25 cellular contexts compared by ENCODE assay signal in genomic region chr1:111332190-111332589, GRCh38. TPM values are rescaled to one million over a fixed set of nuclear protein-coding genes. Genes with fewer than 3 reads are reported as not detected.
DNase-seq lines count a peak whose midpoint lies in the region; ATAC-seq and TF ChIP-seq lines count a peak whose summit lies in the region.
"Had no signal": no experiment of that assay in that cellular context is flagged by ENCODE, and none has a peak within 500 bp of the region (broad histone marks: within the 10 kb centered on the region; RNA-seq: fewer than 3 reads in every experiment).

No MANE protein-coding gene starts in this region.

- no peaks in the 10 kb centered on the region for H3K36me3 ChIP-seq in mammary epithelial cell (ENCODE audit: insufficient read depth, low read length)
- H3K36me3 ChIP-seq: BLaER1 had no signal

- no peak overlapping the region for H3K27ac ChIP-seq in mammary epithelial cell (ENCODE audit: insufficient read depth, low read depth, low read length)
- H3K27ac ChIP-seq: 22Rv1, BLaER1, KMS-11, psoas muscle, SK-N-MC had no signal

- peaks cover 7% of the 10 kb centered on the region for H3K36me3 Mint-ChIP-seq in activated CD4-positive, alpha-beta T cell treated with anti-CD3 and anti-CD28 coated beads for 36 hours (ENCODE audit: low read depth)
- no peaks in the 10 kb centered on the region for H3K36me3 Mint-ChIP-seq in stimulated activated effector memory CD8-positive, alpha-beta T cell treated with anti-CD3 and anti-CD28 coated beads, Interleukin-12 subunit alpha, Interleukin-12 subunit beta, amount 100 ng/mL, for 72 hours
- H3K36me3 Mint-ChIP-seq in activated T-helper 2 cell treated with anti-CD3 and anti-CD28 coated beads, Interferon-gamma antibody, Interleukin-2, Interleukin-4, amounts not matched to agents 10 μg/mL and 5 μg/mL and 100 μg/mL, durations not matched to agents 14 hours and 24 hours and 36 hours (ENCODE audit: low read depth), result peaks cover 6% of the 10 kb centered on the region

- H3K4me3 Mint-ChIP-seq in activated CD4-positive, alpha-beta T cell treated with anti-CD3 and anti-CD28 coated beads for 36 hours, result no peak overlapping the region
- no peak overlapping the region for H3K4me3 Mint-ChIP-seq in stimulated activated effector memory CD8-positive, alpha-beta T cell treated with anti-CD3 and anti-CD28 coated beads, Interleukin-12 subunit alpha, Interleukin-12 subunit beta, amount 100 ng/mL, for 72 hours
- no peak overlapping the region for H3K4me3 Mint-ChIP-seq in activated T-helper 2 cell treated with anti-CD3 and anti-CD28 coated beads, Interferon-gamma antibody, Interleukin-2, Interleukin-4, amounts not matched to agents 10 μg/mL and 5 μg/mL and 100 μg/mL, durations not matched to agents 14 hours and 24 hours and 36 hours (ENCODE audit: low read depth)
- H3K4me3 Mint-ChIP-seq: activated CD4-positive, alpha-beta T cell treated with anti-CD3 and anti-CD28 coated beads, Interleukin-2, amount 10 ng/mL, durations not matched to agents 7 days and 5 days; activated naive CD8-positive, alpha-beta T cell treated with anti-CD3 and anti-CD28 coated beads, Interleukin-2, amount 10 ng/mL, durations not matched to agents 7 days and 5 days; immature natural killer cell; memory B cell; nephron; stimulated activated memory B cell treated with anti-CD40 and anti-IgM and Interleukin-4, amounts not matched to agents 10 μg/mL and 1 μg/mL and 100 μg/mL, for 72 hours had no signal

- CTCF ChIA-PET in activated CD4-positive, alpha-beta T cell treated with anti-CD3 and anti-CD28 coated beads for 36 hours (lab: Charles Lee), result interaction anchor here (0.6 to 4.9 kb wide), 5 partner anchors 24 to 678 kb away, joined by 3 to 37 read pairs (median 4); no protein-coding TSS in a partner anchor
- CTCF ChIA-PET in mammary epithelial cell (lab: Charles Lee; ENCODE audit: low non-redundant PET), result no interaction called here

- in situ Hi-C loops in mammary epithelial cell (cut with MboI; ENCODE audit: low sequenced_read_pairs in 2 of 2), result loop anchor here (5.0 to 25.0 kb wide), 2 partner anchors 110 to 295 kb away; no protein-coding TSS in a partner anchor

- ATAC-seq in activated CD4-positive, alpha-beta T cell treated with anti-CD3 and anti-CD28 coated beads for 36 hours, result peak; percentile 36
- peak; percentile 50 for ATAC-seq in HG02571 (IDR thresholded peaks at IDR 0.05; ENCODE audit: unreplicated experiment)
- ATAC-seq in HG03175 (IDR thresholded peaks at IDR 0.05; ENCODE audit: unreplicated experiment), result peak; percentile 55
- ATAC-seq in stimulated activated effector memory CD8-positive, alpha-beta T cell treated with anti-CD3 and anti-CD28 coated beads, Interleukin-12 subunit alpha, Interleukin-12 subunit beta, amount 100 ng/mL, for 72 hours, result peak; percentile 65
- ATAC-seq in GM21390 (IDR thresholded peaks at IDR 0.05; ENCODE audit: unreplicated experiment), result no peak
- ATAC-seq: psoas muscle; stimulated activated memory B cell treated with anti-CD40 and anti-IgM and Interleukin-4, amounts not matched to agents 10 μg/mL and 1 μg/mL and 100 μg/mL, for 72 hours had no signal

- peaks cover 30% of the 10 kb centered on the region for H3K9me3 Mint-ChIP-seq in activated CD4-positive, alpha-beta T cell treated with anti-CD3 and anti-CD28 coated beads for 36 hours (ENCODE audit: low read depth)
- peaks cover 20% of the 10 kb centered on the region for H3K9me3 Mint-ChIP-seq in stimulated activated effector memory CD8-positive, alpha-beta T cell treated with anti-CD3 and anti-CD28 coated beads, Interleukin-12 subunit alpha, Interleukin-12 subunit beta, amount 100 ng/mL, for 72 hours
- peaks cover 38% of the 10 kb centered on the region for H3K9me3 Mint-ChIP-seq in activated T-helper 2 cell treated with anti-CD3 and anti-CD28 coated beads, Interferon-gamma antibody, Interleukin-2, Interleukin-4, amounts not matched to agents 10 μg/mL and 5 μg/mL and 100 μg/mL, durations not matched to agents 14 hours and 24 hours and 36 hours

- H3K4me3 ChIP-seq in mammary epithelial cell (replicated peaks in 1 of 3; ENCODE audit: insufficient read depth in 1 of 3, low read depth in 2 of 3, low read length in 3 of 3), result no peak overlapping the region
- H3K4me3 ChIP-seq: BLaER1, psoas muscle, SK-N-MC, smooth muscle cell had no signal

- H3K4me1 ChIP-seq in mammary epithelial cell (ENCODE audit: insufficient read depth, low read length), result no peaks in the 10 kb centered on the region
- H3K4me1 ChIP-seq: BLaER1, psoas muscle had no signal

- H3K27ac Mint-ChIP-seq in activated CD4-positive, alpha-beta T cell treated with anti-CD3 and anti-CD28 coated beads for 36 hours, result no peak overlapping the region
- H3K27ac Mint-ChIP-seq in stimulated activated effector memory CD8-positive, alpha-beta T cell treated with anti-CD3 and anti-CD28 coated beads, Interleukin-12 subunit alpha, Interleukin-12 subunit beta, amount 100 ng/mL, for 72 hours, result no peak overlapping the region
- no peak overlapping the region for H3K27ac Mint-ChIP-seq in activated T-helper 2 cell treated with anti-CD3 and anti-CD28 coated beads, Interferon-gamma antibody, Interleukin-2, Interleukin-4, amounts not matched to agents 10 μg/mL and 5 μg/mL and 100 μg/mL, durations not matched to agents 14 hours and 24 hours and 36 hours
- H3K27ac Mint-ChIP-seq: activated CD4-positive, alpha-beta T cell treated with anti-CD3 and anti-CD28 coated beads, Interleukin-2, amount 10 ng/mL, durations not matched to agents 7 days and 5 days; activated naive CD8-positive, alpha-beta T cell treated with anti-CD3 and anti-CD28 coated beads, Interleukin-2, amount 10 ng/mL, durations not matched to agents 7 days and 5 days; immature natural killer cell; memory B cell; nephron; stimulated activated memory B cell treated with anti-CD40 and anti-IgM and Interleukin-4, amounts not matched to agents 10 μg/mL and 1 μg/mL and 100 μg/mL, for 72 hours had no signal

- 100% methylated on average over 1 of the region's 1 CpG for WGBS in mammary epithelial cell (ENCODE audit: low coverage, missing lambda C conversion rate)

- no peak for DNase-seq in activated CD4-positive, alpha-beta T cell treated with anti-CD3 and anti-CD28 coated beads for 36 hours
- no peak for DNase-seq in activated CD4-positive, alpha-beta T cell treated with anti-CD3 and anti-CD28 coated beads for 4 hours
- no peak for DNase-seq in stimulated activated effector memory CD8-positive, alpha-beta T cell treated with anti-CD3 and anti-CD28 coated beads, Interleukin-12 subunit alpha, Interleukin-12 subunit beta, amount 100 ng/mL, for 72 hours (ENCODE audit: low spot score in 2 of 2)
- no peak for DNase-seq in activated T-helper 2 cell treated with anti-CD3 and anti-CD28 coated beads, Interferon-gamma antibody, Interleukin-2, Interleukin-4, amounts not matched to agents 10 μg/mL and 5 μg/mL and 100 μg/mL, durations not matched to agents 14 hours and 24 hours and 36 hours (ENCODE audit: low spot score)
- DNase-seq in mammary epithelial cell, result no peak
- DNase-seq: activated CD4-positive, alpha-beta T cell treated with anti-CD3 and anti-CD28 coated beads, Interleukin-2, amount 10 ng/mL, durations not matched to agents 7 days and 5 days; activated naive CD8-positive, alpha-beta T cell treated with anti-CD3 and anti-CD28 coated beads, Interleukin-2, amount 10 ng/mL, durations not matched to agents 7 days and 5 days; activated T-cell treated with anti-CD3 and anti-CD28 coated beads, Interleukin-2, amount 50 U/mL, for 1 hour; erythroblast; immature natural killer cell; NCI-H774; psoas muscle had no signal

- no peaks in the 10 kb centered on the region for H3K4me1 Mint-ChIP-seq in activated CD4-positive, alpha-beta T cell treated with anti-CD3 and anti-CD28 coated beads for 36 hours
- peaks cover 12% of the 10 kb centered on the region for H3K4me1 Mint-ChIP-seq in stimulated activated effector memory CD8-positive, alpha-beta T cell treated with anti-CD3 and anti-CD28 coated beads, Interleukin-12 subunit alpha, Interleukin-12 subunit beta, amount 100 ng/mL, for 72 hours
- no peaks in the 10 kb centered on the region for H3K4me1 Mint-ChIP-seq in activated T-helper 2 cell treated with anti-CD3 and anti-CD28 coated beads, Interferon-gamma antibody, Interleukin-2, Interleukin-4, amounts not matched to agents 10 μg/mL and 5 μg/mL and 100 μg/mL, durations not matched to agents 14 hours and 24 hours and 36 hours (ENCODE audit: low read depth)
- H3K4me1 Mint-ChIP-seq: nephron had no signal

- POLR2A ChIA-PET in activated CD4-positive, alpha-beta T cell treated with anti-CD3 and anti-CD28 coated beads for 36 hours (lab: Charles Lee), result interaction anchor here (0.6 kb wide), 1 partner anchor 106 kb away, joined by 3 read pairs; no protein-coding TSS in a partner anchor

- no peak overlapping the region for H3K9ac ChIP-seq in mammary epithelial cell (ENCODE audit: insufficient read depth, low read length)
- H3K9ac ChIP-seq: BLaER1, KMS-11 had no signal

- no peaks in the 10 kb centered on the region for H3K9me3 ChIP-seq in mammary epithelial cell (replicated peaks; ENCODE audit: insufficient read depth, low read length)

- no peaks in the 10 kb centered on the region for H3K79me2 ChIP-seq in mammary epithelial cell (ENCODE audit: insufficient read depth, low read length)

- no peak for TF ChIP-seq CTCF in mammary epithelial cell (conservative IDR thresholded peaks at IDR 0.05 in 1 of 2, IDR thresholded peaks at IDR 0.05 in 1 of 2; ENCODE audit: extremely low read depth in 1 of 2, insufficient read depth in 1 of 2, low read depth in 1 of 2, low read length in 2 of 2)

- dilution Hi-C loops in mammary epithelial cell (cut with HindIII; ENCODE audit: low sequenced_read_pairs), result no loop called here

- intact Hi-C loops in activated CD4-positive, alpha-beta T cell treated with anti-CD3 and anti-CD28 coated beads for 36 hours (cut with DNase I, micrococcal nuclease), result loop anchor here in 1 of 2 experiments (5.0 kb wide), 1 partner anchor 300 kb away; no protein-coding TSS in a partner anchor
- intact Hi-C loops in activated T-helper 2 cell treated with anti-CD3 and anti-CD28 coated beads, Interferon-gamma antibody, Interleukin-2, Interleukin-4, amounts not matched to agents 10 μg/mL and 5 μg/mL and 100 μg/mL, durations not matched to agents 14 hours and 24 hours and 36 hours (cut with micrococcal nuclease), result no loop called here
- intact Hi-C loops in mammary epithelial cell (cut with micrococcal nuclease), result loop anchor here (5.0 kb wide), 1 partner anchor 550 kb away; no protein-coding TSS in a partner anchor

- H3K27me3 Mint-ChIP-seq in activated CD4-positive, alpha-beta T cell treated with anti-CD3 and anti-CD28 coated beads for 36 hours, result no peaks in the 10 kb centered on the region
- H3K27me3 Mint-ChIP-seq in activated T-helper 2 cell treated with anti-CD3 and anti-CD28 coated beads, Interferon-gamma antibody, Interleukin-2, Interleukin-4, amounts not matched to agents 10 μg/mL and 5 μg/mL and 100 μg/mL, durations not matched to agents 14 hours and 24 hours and 36 hours (ENCODE audit: low read depth), result peaks cover 11% of the 10 kb centered on the region
- H3K27me3 Mint-ChIP-seq: activated CD4-positive, alpha-beta T cell treated with anti-CD3 and anti-CD28 coated beads, Interleukin-2, amount 10 ng/mL, durations not matched to agents 7 days and 5 days; activated naive CD8-positive, alpha-beta T cell treated with anti-CD3 and anti-CD28 coated beads, Interleukin-2, amount 10 ng/mL, durations not matched to agents 7 days and 5 days; stimulated activated memory B cell treated with anti-CD40 and anti-IgM and Interleukin-4, amounts not matched to agents 10 μg/mL and 1 μg/mL and 100 μg/mL, for 72 hours had no signal

- no TSS peak for BruUV-seq in mammary epithelial cell (replicated peaks; lab: Mats Ljungman, UMichigan)

- no peak overlapping the region for H3K4me2 ChIP-seq in mammary epithelial cell (ENCODE audit: insufficient read depth, low read depth, low read length)
- H3K4me2 ChIP-seq: BLaER1, KMS-11, smooth muscle cell had no signal

- H2AFZ ChIP-seq in mammary epithelial cell (ENCODE audit: low read depth, low read length), result no peak overlapping the region

- no peaks in the 10 kb centered on the region for H4K20me1 ChIP-seq in mammary epithelial cell (ENCODE audit: insufficient read depth, low read length)
- H4K20me1 ChIP-seq: BLaER1 had no signal

- no peaks in the 10 kb centered on the region for H3K27me3 ChIP-seq in mammary epithelial cell (ENCODE audit: insufficient read depth, low read length)
- H3K27me3 ChIP-seq: BLaER1 had no signal

RNA-seq across cellular contexts. Expression of gene CHIA, which starts 41.5 kb away (rescaled TPM):
- not detected for total RNA-seq in activated CD4-positive, alpha-beta T cell treated with anti-CD3 and anti-CD28 coated beads for 36 hours
- not detected in 2 replicates for total RNA-seq in activated T-helper 2 cell treated with anti-CD3 and anti-CD28 coated beads, Interferon-gamma antibody, Interleukin-2, Interleukin-4, amounts not matched to agents 10 μg/mL and 5 μg/mL and 100 μg/mL, durations not matched to agents 14 hours and 24 hours and 36 hours
- not detected for total RNA-seq in mammary epithelial cell
- polyA plus RNA-seq in mammary epithelial cell, result not detected
- not detected for polyA minus RNA-seq in mammary epithelial cell
- total RNA-seq: activated CD4-positive, alpha-beta T cell treated with anti-CD3 and anti-CD28 coated beads, Interleukin-2, amount 10 ng/mL, durations not matched to agents 7 days and 5 days; activated naive CD8-positive, alpha-beta T cell treated with anti-CD3 and anti-CD28 coated beads, Interleukin-2, amount 10 ng/mL, durations not matched to agents 7 days and 5 days; dermis microvascular lymphatic vessel endothelial cell; psoas muscle; smooth muscle cell; ureter had no signal
- polyA plus RNA-seq: immature natural killer cell, smooth muscle cell had no signal
